Comparison of ENCODE assay signal across 8 cellular contexts in genomic region chr5:81194633-81195333, GRCh38. TPM values are rescaled to one million over a fixed set of nuclear protein-coding genes. Genes with fewer than 3 reads are reported as not detected.
DNase-seq lines count a peak whose midpoint lies in the region; ATAC-seq and TF ChIP-seq lines count a peak whose summit lies in the region.

No MANE protein-coding gene starts in this region.

- CTCF ChIA-PET in activated CD4-positive, alpha-beta memory T cell treated with anti-CD3 and anti-CD28 coated beads, Interleukin-2, amount 10 ng/mL, durations not matched to agents 7 days and 5 days (lab: Charles Lee): interaction anchor here (0.6 to 3.6 kb wide), 16 partner anchors 9 to 1012 kb away, joined by 3 to 22 read pairs (median 4); no protein-coding TSS in a partner anchor

- peaks cover 9% of the 10 kb centered on the region for H3K4me1 Mint-ChIP-seq in activated CD4-positive, alpha-beta memory T cell treated with anti-CD3 and anti-CD28 coated beads, Interleukin-2, amount 10 ng/mL, durations not matched to agents 7 days and 5 days

- TF ChIP-seq CTCF in AG09319 (IDR thresholded peaks at IDR 0.05; ENCODE audit: low read depth, low read length): peak; percentile 95

- H3K27me3 Mint-ChIP-seq in activated CD4-positive, alpha-beta memory T cell treated with anti-CD3 and anti-CD28 coated beads, Interleukin-2, amount 10 ng/mL, durations not matched to agents 7 days and 5 days: no peaks in the 10 kb centered on the region

- peak; percentile 47 for DNase-seq in AG09319 (ENCODE audit: extremely low read depth, low read depth)
- DNase-seq in NCI-H82 treated with DMSO at 0.1 percent for 48 hours (lab: John Stamatoyannopoulos, UW; ENCODE audit: unreplicated experiment): peak; percentile 40
- DNase-seq in activated CD4-positive, alpha-beta memory T cell treated with anti-CD3 and anti-CD28 coated beads, Interleukin-2, amount 10 ng/mL, durations not matched to agents 7 days and 5 days: peak; percentile 85
- DNase-seq in effector CD4-positive, alpha-beta T cell: peak; percentile 69
- peak; percentile 84 for DNase-seq in medulla oblongata (ENCODE audit: extremely low spot score)
- DNase-seq in stimulated activated CD8-positive, alpha-beta memory T cell treated with anti-CD3 and anti-CD28 coated beads, Interleukin-12 subunit alpha, Interleukin-12 subunit beta, amount 100 ng/mL, for 24 hours (ENCODE audit: extremely low read depth): peak; percentile 46

- peak; percentile 90 for ATAC-seq in GM19043 (IDR thresholded peaks at IDR 0.05; ENCODE audit: low read depth, unreplicated experiment)
- ATAC-seq in HG03439 (IDR thresholded peaks at IDR 0.05; ENCODE audit: unreplicated experiment): peak; percentile 92

- no peak overlapping the region for H3K4me3 Mint-ChIP-seq in activated CD4-positive, alpha-beta memory T cell treated with anti-CD3 and anti-CD28 coated beads, Interleukin-2, amount 10 ng/mL, durations not matched to agents 7 days and 5 days

- H3K27ac Mint-ChIP-seq in activated CD4-positive, alpha-beta memory T cell treated with anti-CD3 and anti-CD28 coated beads, Interleukin-2, amount 10 ng/mL, durations not matched to agents 7 days and 5 days: no peak overlapping the region

- POLR2A ChIA-PET in activated CD4-positive, alpha-beta memory T cell treated with anti-CD3 and anti-CD28 coated beads, Interleukin-2, amount 10 ng/mL, durations not matched to agents 7 days and 5 days (lab: Charles Lee): interaction anchor here (0.6 to 1.2 kb wide), 3 partner anchors 11 to 105 kb away, joined by 3 to 4 read pairs (median 3); no protein-coding TSS in a partner anchor

- no peaks in the 10 kb centered on the region for H3K36me3 Mint-ChIP-seq in activated CD4-positive, alpha-beta memory T cell treated with anti-CD3 and anti-CD28 coated beads, Interleukin-2, amount 10 ng/mL, durations not matched to agents 7 days and 5 days (ENCODE audit: low read depth)

- H3K9me3 Mint-ChIP-seq in activated CD4-positive, alpha-beta memory T cell treated with anti-CD3 and anti-CD28 coated beads, Interleukin-2, amount 10 ng/mL, durations not matched to agents 7 days and 5 days: no peaks in the 10 kb centered on the region

RNA-seq across cellular contexts. Expression of gene CKMT2, which starts 38.3 kb away (rescaled TPM):
- not detected for total RNA-seq in activated CD4-positive, alpha-beta memory T cell treated with anti-CD3 and anti-CD28 coated beads, Interleukin-2, amount 10 ng/mL, durations not matched to agents 7 days and 5 days

Comparison
In these comparisons a context has a peak if more than half of its experiments do, and no peak if none do; other contexts are left out.
1. Peak in every context shown above with its lines: DNase-seq and ATAC-seq.